Comparison of ENCODE assay signal across 7 cellular contexts in the genomic region with DNA sequence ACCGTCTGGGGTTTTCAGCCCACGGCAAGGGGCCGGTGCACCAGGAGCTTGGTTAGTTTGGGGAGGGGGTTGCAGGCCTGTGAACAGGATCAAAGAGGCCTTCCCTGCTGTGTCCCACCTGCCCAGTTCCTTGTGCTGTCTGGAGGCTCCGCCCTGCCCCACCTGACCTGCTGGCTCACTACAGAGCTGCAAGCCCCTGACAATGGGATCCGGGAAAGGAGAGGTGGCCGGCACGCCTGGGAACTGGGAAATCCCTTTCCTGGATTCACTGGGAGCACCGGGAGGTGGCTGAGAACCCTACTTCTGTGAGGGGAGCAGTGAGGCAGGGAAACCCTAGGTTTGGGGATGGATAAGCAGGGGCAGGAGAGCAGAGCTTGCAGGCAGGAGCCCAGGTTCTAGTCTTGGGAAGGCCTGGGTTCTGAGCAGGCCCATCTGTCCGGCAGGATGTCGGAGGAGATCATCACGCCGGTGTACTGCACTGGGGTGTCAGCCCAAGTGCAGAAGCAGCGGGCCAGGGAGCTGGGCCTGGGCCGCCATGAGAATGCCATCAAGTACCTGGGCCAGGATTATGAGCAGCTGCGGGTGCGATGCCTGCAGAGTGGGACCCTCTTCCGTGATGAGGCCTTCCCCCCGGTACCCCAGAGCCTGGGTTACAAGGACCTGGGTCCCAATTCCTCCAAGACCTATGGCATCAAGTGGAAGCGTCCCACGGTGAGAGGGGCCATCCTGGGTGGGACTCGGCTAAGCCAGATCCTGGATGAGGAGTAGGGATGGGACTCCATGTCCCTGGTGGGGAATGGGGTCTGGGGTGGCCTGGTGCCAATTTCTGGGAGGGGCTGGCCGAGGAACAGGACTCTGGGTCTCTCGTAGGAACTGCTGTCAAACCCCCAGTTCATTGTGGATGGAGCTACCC. TPM values are rescaled to one million over a fixed set of nuclear protein-coding genes. Genes with fewer than 3 reads are reported as not detected.
DNase-seq lines count a peak whose midpoint lies in the region; ATAC-seq and TF ChIP-seq lines count a peak whose summit lies in the region.

No MANE protein-coding gene starts in this region.

- H3K4me3 ChIP-seq in GM06990 (replicated peaks; ENCODE audit: low read depth, low read length) = peak overlapping the region; percentile 97
- peak overlapping the region; percentile 97 for H3K4me3 ChIP-seq in MM.1S (ENCODE audit: low read length)
- peak overlapping the region; percentile 95 for H3K4me3 ChIP-seq in adipocyte (ENCODE audit: low read length)
- H3K4me3 ChIP-seq in hepatocyte = peak overlapping the region; percentile 95
- H3K4me3 ChIP-seq in gastrocnemius medialis = peak overlapping the region; percentile 85 to 99 (median 92)

- no peaks in the 10 kb centered on the region for H4K20me1 ChIP-seq in MM.1S (ENCODE audit: insufficient read depth, low read length)
- H4K20me1 ChIP-seq in hepatocyte (ENCODE audit: insufficient read depth, poor library complexity, severe bottlenecking) = peaks cover 10% of the 10 kb centered on the region

- H2AFZ ChIP-seq in MM.1S (ENCODE audit: low read length) (peak overlapping the region; percentile 65), hepatocyte (peak overlapping the region; percentile 97)

- H3K4me2 ChIP-seq in MM.1S (ENCODE audit: low read depth, low read length) (peak overlapping the region; percentile 90), hepatocyte (peak overlapping the region; percentile 97)

- 0 out of 2 replicates have a peak, but pooled peaks cover 6% of the 10 kb centered on the region for H3K4me1 ChIP-seq in MM.1S (ENCODE audit: low read length)
- peaks cover 12% of the 10 kb centered on the region for H3K4me1 ChIP-seq in adipocyte (ENCODE audit: control insufficient read depth, insufficient read depth, low read length)
- peaks cover 15% of the 10 kb centered on the region for H3K4me1 ChIP-seq in hepatocyte (ENCODE audit: insufficient read depth)
- H3K4me1 ChIP-seq in gastrocnemius medialis = peaks cover 18 to 25% of the 10 kb centered on the region in 2 donors

- H3K79me2 ChIP-seq in MM.1S (ENCODE audit: low read length) = peaks cover 26% of the 10 kb centered on the region
- H3K79me2 ChIP-seq in hepatocyte = peaks cover 41% of the 10 kb centered on the region

- intact Hi-C loops in gastrocnemius medialis (cut with DNase I; ENCODE audit: low total_unique reads) = loop anchor here (5.0 kb wide), 2 partner anchors 40 to 170 kb away; a partner anchor contains a TSS

- H3K9ac ChIP-seq in MM.1S (ENCODE audit: low read length) = peak overlapping the region; percentile 88
- H3K9ac ChIP-seq in adipocyte (ENCODE audit: low read length) = peak overlapping the region; percentile 97

- TF ChIP-seq POLR2A in gastrocnemius medialis (IDR thresholded peaks at IDR 0.05) = peak in 1 of 2 donors; percentile 26

- H3K27me3 ChIP-seq in GM06990 (replicated peaks; ENCODE audit: control insufficient read depth, insufficient read depth, low read length) (no peaks in the 10 kb centered on the region), MM.1S (replicated peaks; ENCODE audit: insufficient read depth, low read length) (no peaks in the 10 kb centered on the region), adipocyte (replicated peaks; ENCODE audit: control insufficient read depth, insufficient read depth, low read length) (no peaks in the 10 kb centered on the region), hepatocyte (no peaks in the 10 kb centered on the region), gastrocnemius medialis (no peaks in the 10 kb centered on the region)

- in situ Hi-C loops in gastrocnemius medialis (cut with MboI; ENCODE audit: low sequenced_read_pairs in 4 of 4) = loop anchor here in 3 of 4 donors (5.0 kb wide), 1 partner anchor 70 kb away; a partner anchor contains a TSS

- H3K9me3 ChIP-seq in MM.1S (replicated peaks; ENCODE audit: insufficient read depth, low read length) (no peaks in the 10 kb centered on the region), adipocyte (ENCODE audit: control insufficient read depth, low read length) (no peaks in the 10 kb centered on the region), hepatocyte (ENCODE audit: low read depth) (no peaks in the 10 kb centered on the region), gastrocnemius medialis (no peaks in the 10 kb centered on the region)

- WGBS in hepatocyte (ENCODE audit: low lambda C conversion rate, missing lambda C conversion rate) = 32% methylated on average over 22 of the region's 23 CpGs

- H3K36me3 ChIP-seq in GM06990 (ENCODE audit: control insufficient read depth, insufficient read depth, low read length) (peaks cover 24% of the 10 kb centered on the region), MM.1S (replicated peaks; ENCODE audit: insufficient read depth, low read length) (no peaks in the 10 kb centered on the region), adipocyte (ENCODE audit: control insufficient read depth, insufficient read depth, low read length, severe bottlenecking) (peaks cover 22% of the 10 kb centered on the region), hepatocyte (replicated peaks; ENCODE audit: insufficient read depth, low read depth) (no peaks in the 10 kb centered on the region), gastrocnemius medialis (peaks cover 0 to 16% of the 10 kb centered on the region in 2 donors)

- H3K9me2 ChIP-seq in MM.1S (replicated peaks; ENCODE audit: insufficient read depth, low read length) (no peaks in the 10 kb centered on the region), hepatocyte (replicated peaks; ENCODE audit: insufficient read depth) (no peaks in the 10 kb centered on the region)

- H3F3A ChIP-seq in MM.1S (ENCODE audit: insufficient read depth, low read length) = no peaks in the 10 kb centered on the region

- ATAC-seq in gastrocnemius medialis = peak; percentile 45 to 54

- TF ChIP-seq CTCF in GM06990 (IDR thresholded peaks at IDR 0.05; ENCODE audit: insufficient read depth, low read length, poor library complexity, severe bottlenecking) (no peak), MM.1S (IDR thresholded peaks at IDR 0.05; ENCODE audit: low read length) (no peak), hepatocyte (IDR thresholded peaks at IDR 0.05; ENCODE audit: poor library complexity) (no peak), gastrocnemius medialis (IDR thresholded peaks at IDR 0.05 in 4 of 5, conservative IDR thresholded peaks at IDR 0.05 in 1 of 5) (no peak)

- DNase-seq in GM06990 (ENCODE audit: extremely low read depth, insufficient read length) = no peak
- DNase-seq in MM.1S = no peak
- peak; percentile 40 for DNase-seq in adipocyte (ENCODE audit: low read depth)
- peak; percentile 75 for DNase-seq in hepatocyte (ENCODE audit: low spot score)
- DNase-seq in gastrocnemius medialis = peak; percentile 35 to 67
- DNase-seq in NCI-H1048 (lab: John Stamatoyannopoulos, UW) = no peak
- no peak for DNase-seq in T-helper 9 cell

- H3K27ac ChIP-seq in MM.1S (ENCODE audit: low read length) (peak overlapping the region; percentile 5; the same call in 1 of the 2 replicates), hepatocyte (peak overlapping the region; percentile 98), gastrocnemius medialis (peak overlapping the region; percentile 93 to 99 (median 98))

RNA-seq across cellular contexts. Expression of a gene that starts 0.8 kb away (rescaled TPM):
- total RNA-seq in hepatocyte (115 and 133 TPM in 2 replicates), gastrocnemius medialis (100 to 1,000 TPM in 2 of 4 donors, 10 to 100 TPM in 2; 52.7 to 153 (median 106) TPM)
- polyA plus RNA-seq in hepatocyte = 178 and 202 TPM in 2 replicates

RNA-seq across cellular contexts. Expression of a gene that starts 12.5 kb away (rescaled TPM):
- total RNA-seq in hepatocyte (not detected in 2 replicates), gastrocnemius medialis (not detected)
- not detected in 2 replicates for polyA plus RNA-seq in hepatocyte

RNA-seq across cellular contexts. Expression of a gene that starts 48.2 kb away (rescaled TPM):
- total RNA-seq in hepatocyte = 27.3 and 27.7 TPM in 2 replicates
- polyA plus RNA-seq in hepatocyte = 31.8 and 35.7 TPM in 2 replicates
- total RNA-seq in gastrocnemius medialis = 10 to 100 TPM; 24.6 to 77.5 (median 37.3) TPM

Comparison
In these comparisons a context has a peak if more than half of its experiments do, and no peak if none do; other contexts are left out.
1. DNase-seq: peak in adipocyte (single experiment), hepatocyte (single experiment) and gastrocnemius medialis (2 of 2); none in GM06990 (single experiment), MM.1S (single experiment), NCI-H1048 (single experiment) and T-helper 9 cell (single experiment).
2. H3K27ac ChIP-seq: peak in every context shown above with its lines; median percentile 98 in hepatocyte; 98 in gastrocnemius medialis; 5 in MM.1S.
3. Peak in every context shown above with its lines, with median percentiles within 50 percentile points of each other: H3K4me3 ChIP-seq.